ENCODE assay signal across 8 cellular contexts in genomic region chr7:140062118-140062527, GRCh38. TPM values are rescaled to one million over a fixed set of nuclear protein-coding genes. Genes with fewer than 3 reads are reported as not detected.
A peak's percentile ranks its signal among the peaks of the same experiment; 100 is the strongest.
DNase-seq lines count a peak whose midpoint lies in the region; ATAC-seq and TF ChIP-seq lines count a peak whose summit lies in the region.

No MANE protein-coding gene starts in this region.

- H3K27ac ChIP-seq in rectal smooth muscle tissue (ENCODE audit: low read depth, low read length) = peak overlapping the region; percentile 90

- peak overlapping the region; percentile 87 for H3K4me3 Mint-ChIP-seq in activated T-cell treated with anti-CD3 and anti-CD28 coated beads, Interleukin-2, amount 50 U/mL, for 4 hours

- H3K36me3 Mint-ChIP-seq in activated T-cell treated with anti-CD3 and anti-CD28 coated beads, Interleukin-2, amount 50 U/mL, for 4 hours (ENCODE audit: insufficient read depth) = peaks cover 16% of the 10 kb centered on the region

- TF ChIP-seq CTCF in NB4 (IDR thresholded peaks at IDR 0.05; ENCODE audit: low read depth, low read length) (no peak), fibroblast of villous mesenchyme (IDR thresholded peaks at IDR 0.05; ENCODE audit: insufficient read depth, low read depth, low read length) (no peak)

- peak; percentile 15 for ATAC-seq in GM21825 (IDR thresholded peaks at IDR 0.05; ENCODE audit: unreplicated experiment)
- ATAC-seq in activated T-cell treated with anti-CD3 and anti-CD28 coated beads, Interleukin-2, amount 50 U/mL, for 4 hours = peak; percentile 48 to 49

- peak overlapping the region; percentile 54 for H3K9ac ChIP-seq in rectal smooth muscle tissue (ENCODE audit: low read length)

- no peaks in the 10 kb centered on the region for H3K27me3 ChIP-seq in rectal smooth muscle tissue (ENCODE audit: control insufficient read depth, insufficient read depth, low read length)

- H3K4me1 ChIP-seq in rectal smooth muscle tissue (ENCODE audit: control insufficient read depth, insufficient read depth, low read length) = no peaks in the 10 kb centered on the region

- peaks cover 16% of the 10 kb centered on the region for H3K9me3 Mint-ChIP-seq in activated T-cell treated with anti-CD3 and anti-CD28 coated beads, Interleukin-2, amount 50 U/mL, for 4 hours

- H3K4me3 ChIP-seq in NB4 (ENCODE audit: low read depth, low read length) (peak overlapping the region; percentile 74), fibroblast of villous mesenchyme (ENCODE audit: low read depth, low read length) (peak overlapping the region; percentile 74), rectal smooth muscle tissue (ENCODE audit: low read length) (peak overlapping the region; percentile 84)

- peaks cover under 1% of the 10 kb centered on the region for H3K36me3 ChIP-seq in rectal smooth muscle tissue (ENCODE audit: control insufficient read depth, insufficient read depth, low read length)

- peaks cover 48% of the 10 kb centered on the region for H3K4me1 Mint-ChIP-seq in activated T-cell treated with anti-CD3 and anti-CD28 coated beads, Interleukin-2, amount 50 U/mL, for 4 hours (ENCODE audit: low read depth)

- H3K27me3 Mint-ChIP-seq in activated T-cell treated with anti-CD3 and anti-CD28 coated beads, Interleukin-2, amount 50 U/mL, for 4 hours (ENCODE audit: low read depth) = no peaks in the 10 kb centered on the region

- peak; percentile 25 for DNase-seq in ELR (ENCODE audit: low read depth)
- peak; percentile 67 for DNase-seq in NB4 (ENCODE audit: low read depth)
- DNase-seq in activated T-cell treated with anti-CD3 and anti-CD28 coated beads, Interleukin-2, amount 50 U/mL, for 4 hours = peak; percentile 54
- peak; percentile 18 for DNase-seq in fibroblast of villous mesenchyme (ENCODE audit: low read depth)
- DNase-seq in amygdala (lab: John Stamatoyannopoulos, UW) = no peak
- no peak for DNase-seq in HuH-7.5 (ENCODE audit: low spot score)

- TF ChIP-seq POLR2A in NB4 (IDR thresholded peaks at IDR 0.05; ENCODE audit: extremely low read depth, insufficient read length) = no peak

RNA-seq across cellular contexts. Expression of gene PARP12, which starts 0.6 kb away (rescaled TPM):
- total RNA-seq in activated T-cell treated with anti-CD3 and anti-CD28 coated beads, Interleukin-2, amount 50 U/mL, for 4 hours = 10 to 100 TPM; 13.6 to 18.6 (median 14.5) TPM
- total RNA-seq in fibroblast of villous mesenchyme = 25.4 and 27.2 TPM in 2 replicates

Comparison
In these comparisons a context has a peak if more than half of its experiments do, and no peak if none do; other contexts are left out.
1. DNase-seq: peak in ELR (single experiment), NB4 (single experiment), activated T-cell treated with anti-CD3 and anti-CD28 coated beads, Interleukin-2, amount 50 U/mL, for 4 hours (single experiment) and fibroblast of villous mesenchyme (single experiment); none in amygdala (0 of 56) and HuH-7.5 (single experiment).
2. Peak in every context shown above with its lines, with median percentiles within 50 percentile points of each other: H3K4me3 ChIP-seq.